In genomic region chr9:69174645-69175487, GRCh38 we compare ENCODE assay signal across 8 cellular contexts. TPM values are rescaled to one million over a fixed set of nuclear protein-coding genes. Genes with fewer than 3 reads are reported as not detected.
DNase-seq lines count a peak whose midpoint lies in the region; ATAC-seq, FAIRE-seq and TF ChIP-seq lines count a peak whose summit lies in the region.

No MANE protein-coding gene starts in this region.

- H3K27ac Mint-ChIP-seq in activated T-helper 1 cell treated with anti-CD3 and anti-CD28 coated beads, Interleukin-12 subunit alpha, Interleukin-12 subunit beta, Interleukin-2, Interleukin-4 antibody, amounts not matched to agents 30 ng/mL and 10 ng/mL and 1 ng/mL, durations not matched to agents 14 hours and 24 hours and 36 hours = peak overlapping the region; percentile 69

- ATAC-seq in HG02588 (IDR thresholded peaks at IDR 0.05; ENCODE audit: unreplicated experiment) = peak; percentile 58

- H3K4me1 Mint-ChIP-seq in activated T-helper 1 cell treated with anti-CD3 and anti-CD28 coated beads, Interleukin-12 subunit alpha, Interleukin-12 subunit beta, Interleukin-2, Interleukin-4 antibody, amounts not matched to agents 30 ng/mL and 10 ng/mL and 1 ng/mL, durations not matched to agents 14 hours and 24 hours and 36 hours (ENCODE audit: low read depth) = peaks cover 70% of the 10 kb centered on the region

- no peaks in the 10 kb centered on the region for H3K36me3 Mint-ChIP-seq in activated T-helper 1 cell treated with anti-CD3 and anti-CD28 coated beads, Interleukin-12 subunit alpha, Interleukin-12 subunit beta, Interleukin-2, Interleukin-4 antibody, amounts not matched to agents 30 ng/mL and 10 ng/mL and 1 ng/mL, durations not matched to agents 14 hours and 24 hours and 36 hours (ENCODE audit: low read depth)

- DNase-seq in stimulated activated naive CD4-positive, alpha-beta T cell treated with Interleukin-2 at 50 U/mL for 16 hours (lab: John Stamatoyannopoulos, UW) = peak; percentile 62
- no peak for DNase-seq in stimulated activated naive CD4-positive, alpha-beta T cell (lab: John Stamatoyannopoulos, UW)
- DNase-seq in NB4 (ENCODE audit: low read depth) (no peak), frontal cortex (ENCODE audit: low spot score in 2 of 2) (peak; percentile 45 to 52), occipital lobe (lab: John Stamatoyannopoulos, UW) (peak; percentile 50), DMS153 (lab: John Stamatoyannopoulos, UW) (no peak)
- peak; percentile 21 for DNase-seq in activated T-helper 1 cell treated with anti-CD3 and anti-CD28 coated beads, Interleukin-12 subunit alpha, Interleukin-12 subunit beta, Interleukin-2, Interleukin-4 antibody, amounts not matched to agents 30 ng/mL and 10 ng/mL and 1 ng/mL, durations not matched to agents 14 hours and 24 hours and 36 hours (ENCODE audit: low spot score)

- no peaks in the 10 kb centered on the region for H3K9me3 Mint-ChIP-seq in activated T-helper 1 cell treated with anti-CD3 and anti-CD28 coated beads, Interleukin-12 subunit alpha, Interleukin-12 subunit beta, Interleukin-2, Interleukin-4 antibody, amounts not matched to agents 30 ng/mL and 10 ng/mL and 1 ng/mL, durations not matched to agents 14 hours and 24 hours and 36 hours

- peak overlapping the region; percentile 27 for H3K4me3 ChIP-seq in NB4 (ENCODE audit: low read depth, low read length)

- no peak for TF ChIP-seq POLR2A in NB4 (IDR thresholded peaks at IDR 0.05; ENCODE audit: extremely low read depth, insufficient read length)

- peak overlapping the region; percentile 82 for H3K4me3 Mint-ChIP-seq in activated T-helper 1 cell treated with anti-CD3 and anti-CD28 coated beads, Interleukin-12 subunit alpha, Interleukin-12 subunit beta, Interleukin-2, Interleukin-4 antibody, amounts not matched to agents 30 ng/mL and 10 ng/mL and 1 ng/mL, durations not matched to agents 14 hours and 24 hours and 36 hours

- intact Hi-C loops in activated T-helper 1 cell treated with anti-CD3 and anti-CD28 coated beads, Interleukin-12 subunit alpha, Interleukin-12 subunit beta, Interleukin-2, Interleukin-4 antibody, amounts not matched to agents 30 ng/mL and 10 ng/mL and 1 ng/mL, durations not matched to agents 14 hours and 24 hours and 36 hours (cut with micrococcal nuclease) = loop anchor here (2.0 to 5.0 kb wide), 5 partner anchors 18 to 1237 kb away; partner anchors contain the start of genes FXN and KLF9

- TF ChIP-seq CTCF in NB4 (IDR thresholded peaks at IDR 0.05; ENCODE audit: low read depth, low read length) = no peak

- H3K27me3 Mint-ChIP-seq in activated T-helper 1 cell treated with anti-CD3 and anti-CD28 coated beads, Interleukin-12 subunit alpha, Interleukin-12 subunit beta, Interleukin-2, Interleukin-4 antibody, amounts not matched to agents 30 ng/mL and 10 ng/mL and 1 ng/mL, durations not matched to agents 14 hours and 24 hours and 36 hours (ENCODE audit: insufficient read depth) = peaks cover 18% of the 10 kb centered on the region

- FAIRE-seq in frontal cortex (lab: Jason Lieb, UNC) = no peak

RNA-seq across cellular contexts. Expression of gene TJP2, which starts 0.8 kb away (rescaled TPM):
- total RNA-seq in activated T-helper 1 cell treated with anti-CD3 and anti-CD28 coated beads, Interleukin-12 subunit alpha, Interleukin-12 subunit beta, Interleukin-2, Interleukin-4 antibody, amounts not matched to agents 30 ng/mL and 10 ng/mL and 1 ng/mL, durations not matched to agents 14 hours and 24 hours and 36 hours = 19.3 and 20.7 TPM in 2 replicates
- total RNA-seq in frontal cortex (5.7 TPM), occipital lobe (4.5 TPM)

Comparison
In these comparisons a context has a peak if more than half of its experiments do, and no peak if none do; other contexts are left out.
1. DNase-seq: peak in stimulated activated naive CD4-positive, alpha-beta T cell treated with Interleukin-2 at 50 U/mL for 16 hours (single experiment), activated T-helper 1 cell treated with anti-CD3 and anti-CD28 coated beads, Interleukin-12 subunit alpha, Interleukin-12 subunit beta, Interleukin-2, Interleukin-4 antibody, amounts not matched to agents 30 ng/mL and 10 ng/mL and 1 ng/mL, durations not matched to agents 14 hours and 24 hours and 36 hours (single experiment), frontal cortex (2 of 2) and occipital lobe (single experiment); none in stimulated activated naive CD4-positive, alpha-beta T cell (0 of 6), NB4 (single experiment) and DMS153 (single experiment).